ENCODE assay signal across 8 cellular contexts in genomic region chr12:120709976-120710804, GRCh38. TPM values are rescaled to one million over a fixed set of nuclear protein-coding genes. Genes with fewer than 3 reads are reported as not detected.
DNase-seq lines count a peak whose midpoint lies in the region; ATAC-seq and TF ChIP-seq lines count a peak whose summit lies in the region.

Gene UNC119B (plus strand): TSS chr12:120710458. CDS start chr12:120710475, 17 bp downstream.

- peak within 1 kb of the TSS; percentile 64 for H3K27ac Mint-ChIP-seq in WTC11

- H3K4me1 ChIP-seq in HEK293 (ENCODE audit: control insufficient read depth, insufficient read depth, low read length) (peaks cover 3% of the 10 kb centered on the region; the same call in 1 of the 2 replicates), mammary epithelial cell (ENCODE audit: insufficient read depth, low read length) (peaks cover 15% of the 10 kb centered on the region), spleen (peaks cover 15 to 54% (median 39%) of the 10 kb centered on the region in 6 donors)

- intact Hi-C loops in mammary epithelial cell (cut with micrococcal nuclease): loop anchor here (2.0 to 5.0 kb wide), 2 partner anchors 261 to 297 kb away; no protein-coding TSS in a partner anchor
- intact Hi-C loops in spleen (cut with DNase I; ENCODE audit: low total_unique reads): loop anchor here (5.0 kb wide), 1 partner anchor 128 kb away; the partner anchor contains the start of gene POP5

- peak; percentile 89 for ATAC-seq in WTC11
- ATAC-seq in GM21786 (IDR thresholded peaks at IDR 0.05; ENCODE audit: unreplicated experiment): no peak

- TF ChIP-seq POLR2A in spleen (IDR thresholded peaks at IDR 0.05): no peak

- WGBS in mammary epithelial cell (ENCODE audit: low coverage, missing lambda C conversion rate): 2% methylated on average over 9 of the region's 76 CpGs
- 0 to 2% (median 1%) methylated on average over 10 to 72 of the region's 76 CpGs for WGBS in spleen, 5 donors

- peaks cover 35% of the 10 kb centered on the region for H3K79me2 ChIP-seq in mammary epithelial cell (ENCODE audit: insufficient read depth, low read length)

- peak within 1 kb of the TSS; percentile 92 for H2AFZ ChIP-seq in mammary epithelial cell (ENCODE audit: low read depth, low read length)

- POLR2A ChIA-PET in HEK293 (lab: Yijun Ruan, JAX): interaction anchor here (1.1 to 2.2 kb wide), 5 partner anchors 12 to 129 kb away, joined by 3 to 9 read pairs (median 4); partner anchors contain the start of gene POP5
- POLR2A ChIA-PET in WTC11 (lab: Charles Lee): interaction anchor here (0.7 to 1.5 kb wide), 3 partner anchors 21 to 28 kb away, joined by 3 to 4 read pairs (median 4); no protein-coding TSS in a partner anchor

- H3K9ac ChIP-seq in mammary epithelial cell (ENCODE audit: insufficient read depth, low read length): peak within 1 kb of the TSS; percentile 88

- dilution Hi-C loops in mammary epithelial cell (cut with HindIII; ENCODE audit: low sequenced_read_pairs): loop anchor here (5.0 kb wide), 2 partner anchors 92 to 128 kb away; partner anchors contain the start of gene POP5

- peaks cover 19% of the 10 kb centered on the region for H3K36me3 Mint-ChIP-seq in WTC11

- H4K20me1 ChIP-seq in mammary epithelial cell (ENCODE audit: insufficient read depth, low read length): no peaks in the 10 kb centered on the region

- H3K4me3 ChIP-seq in HEK293 (ENCODE audit: low read depth, low read length): peak within 1 kb of the TSS; percentile 77
- peak within 1 kb of the TSS; percentile 81 to 97 (median 93) for H3K4me3 ChIP-seq in mammary epithelial cell (replicated peaks in 1 of 3; ENCODE audit: insufficient read depth in 1 of 3, low read depth in 2 of 3, low read length in 3 of 3)
- H3K4me3 ChIP-seq in spleen: peak within 1 kb of the TSS; percentile 85 to 99 (median 95)

- no TSS peak for BruUV-seq in mammary epithelial cell (replicated peaks; lab: Mats Ljungman, UMichigan)

- TF ChIP-seq CTCF in HEK293 (tag by site-specific recombination; IDR thresholded peaks at IDR 0.05) (no peak), WTC11 (IDR thresholded peaks at IDR 0.05) (no peak), mammary epithelial cell (conservative IDR thresholded peaks at IDR 0.05 in 1 of 2, IDR thresholded peaks at IDR 0.05 in 1 of 2; ENCODE audit: extremely low read depth in 1 of 2, insufficient read depth in 1 of 2, low read depth in 1 of 2, low read length in 2 of 2) (no peak), spleen (IDR thresholded peaks at IDR 0.05 in 8 of 11, conservative IDR thresholded peaks at IDR 0.05 in 3 of 11) (peak in 1 of 11 experiments; percentile 20)

- H3K27ac ChIP-seq in HEK293 (ENCODE audit: extremely low read depth, low read depth, low read length): peak within 1 kb of the TSS; percentile 91
- H3K27ac ChIP-seq in mammary epithelial cell (ENCODE audit: insufficient read depth, low read depth, low read length): peak within 1 kb of the TSS; percentile 84
- H3K27ac ChIP-seq in spleen: peak within 1 kb of the TSS; percentile 68 to 92 (median 86)

- in situ Hi-C loops in mammary epithelial cell (cut with MboI; ENCODE audit: low sequenced_read_pairs in 2 of 2): loop anchor here (5.0 to 10.0 kb wide), 4 partner anchors 63 to 385 kb away; partner anchors contain the start of genes POP5 (in 2 of the 2) and PLA2G1B (in 1 of the 2)

- DNase-seq in GM03348 (ENCODE audit: low spot score) (peak; percentile 95), NCI-H128 (lab: John Stamatoyannopoulos, UW; ENCODE audit: unreplicated experiment) (peak; percentile 19), WTC11 (ENCODE audit: low spot score) (peak; percentile 72), mammary epithelial cell (peak; percentile 50), inferior parietal cortex (ENCODE audit: extremely low spot score) (peak; percentile 47), spleen (peak; percentile 94)

- peak within 1 kb of the TSS; percentile 99 for H3K4me2 ChIP-seq in mammary epithelial cell (ENCODE audit: insufficient read depth, low read depth, low read length)

- no peaks in the 10 kb centered on the region for H3K9me3 Mint-ChIP-seq in WTC11

- H3K36me3 ChIP-seq in HEK293 (ENCODE audit: control insufficient read depth in 2 of 2, insufficient read depth in 1 of 2, low read length in 2 of 2) (peaks cover 9 to 31% of the 10 kb centered on the region in 2 experiments; a peak in 2 of 3 replicates), mammary epithelial cell (ENCODE audit: insufficient read depth, low read length) (peaks cover 11% of the 10 kb centered on the region), spleen (peaks cover 0 to 26% (median 15%) of the 10 kb centered on the region in 6 donors)

- peak within 1 kb of the TSS; percentile 79 for H3K4me3 Mint-ChIP-seq in WTC11

- H3K9me3 ChIP-seq in HEK293 (ENCODE audit: control insufficient read depth, insufficient read depth, low read depth, low read length): no peaks in the 10 kb centered on the region
- no peaks in the 10 kb centered on the region for H3K9me3 ChIP-seq in mammary epithelial cell (replicated peaks; ENCODE audit: insufficient read depth, low read length)
- no peaks in the 10 kb centered on the region for H3K9me3 ChIP-seq in spleen

- CTCF ChIA-PET in HEK293 (lab: Yijun Ruan, JAX): interaction anchor here (0.6 to 6.2 kb wide), 5 partner anchors 62 to 983 kb away, joined by 4 to 42 read pairs (median 5); partner anchors contain the start of gene POP5
- CTCF ChIA-PET in WTC11 (lab: Charles Lee): interaction anchor here (1.4 to 4.2 kb wide), 3 partner anchors 58 to 81 kb away, joined by 6 to 48 read pairs (median 8); no protein-coding TSS in a partner anchor
- CTCF ChIA-PET in mammary epithelial cell (lab: Charles Lee; ENCODE audit: low non-redundant PET): no interaction called here

- H3K27me3 Mint-ChIP-seq in WTC11 (ENCODE audit: low read depth): no peaks in the 10 kb centered on the region

- H3K4me1 Mint-ChIP-seq in WTC11: peaks cover 26% of the 10 kb centered on the region

- H3K27me3 ChIP-seq in mammary epithelial cell (ENCODE audit: insufficient read depth, low read length) (peaks cover 1% of the 10 kb centered on the region), spleen (replicated peaks in 1 of 7) (no peaks in the 10 kb centered on the region)

TF ChIP-seq in HEK293, 187 proteins besides CTCF, POLR2A, EP300 and RAD21 (continues in another document):
- TF ChIP-seq ZNF335 (tag by site-specific recombination; conservative IDR thresholded peaks at IDR 0.05) (peak; percentile 42), SP3 (tag by site-specific recombination; IDR thresholded peaks at IDR 0.05) (peak; percentile 79), ZNF26 (tag by site-specific recombination; IDR thresholded peaks at IDR 0.05) (no peak), SP2 (tag by site-specific recombination; IDR thresholded peaks at IDR 0.05) (peak; percentile 55), YY1 (tag by site-specific recombination; IDR thresholded peaks at IDR 0.05) (peak; percentile 54; the same call in 1 of the 2 replicates), ZNF660 (tag by site-specific recombination; IDR thresholded peaks at IDR 0.05) (0 out of 2 replicates have a peak, but pooled peaks have one; percentile 46), ZNF596 (tag by site-specific recombination; IDR thresholded peaks at IDR 0.05) (0 out of 2 replicates have a peak, but pooled peaks have one; percentile 6), KLF9 (tag by site-specific recombination; IDR thresholded peaks at IDR 0.05; ENCODE audit: low read depth) (peak; percentile 54), ZNF768 (tag by site-specific recombination; IDR thresholded peaks at IDR 0.05) (peak; percentile 21; the same call in 1 of the 2 replicates)

TF ChIP-seq in WTC11, 78 proteins besides CTCF, POLR2A, EP300 and RAD21 (continues in another document):
- TF ChIP-seq FOXP4 (CRISPR knock-in tag; IDR thresholded peaks at IDR 0.05): 0 out of 2 replicates have a peak, but pooled peaks have one; percentile 34
- TF ChIP-seq E2F1 (CRISPR knock-in tag; IDR thresholded peaks at IDR 0.05): no peak
- TF ChIP-seq MAX (CRISPR knock-in tag; IDR thresholded peaks at IDR 0.05): no peak; the same call in 1 of the 2 replicates
- 0 out of 2 replicates have a peak, but pooled peaks have one; percentile 17 for TF ChIP-seq FOXP1 (CRISPR knock-in tag; IDR thresholded peaks at IDR 0.05; ENCODE audit: borderline replicate concordance)
- 0 out of 2 replicates have a peak, but pooled peaks have one; percentile 56 for TF ChIP-seq JUN (CRISPR knock-in tag; IDR thresholded peaks at IDR 0.05)
- 0 out of 2 replicates have a peak, but pooled peaks have one; percentile 11 for TF ChIP-seq NR2C2 (CRISPR knock-in tag; IDR thresholded peaks at IDR 0.05)

RNA-seq across cellular contexts. Expression of gene UNC119B, which starts in this region (rescaled TPM):
- total RNA-seq in WTC11 (2021) (49.9 to 53.3 TPM (median 50.3 TPM) in 3 replicates), mammary epithelial cell (10 to 100 TPM; 28.0 to 33.3 TPM), spleen (10 to 100 TPM; 13.0 to 32.2 (median 29.8) TPM)
- polyA plus RNA-seq in mammary epithelial cell (25.3 TPM), spleen (10 to 100 TPM in 1 of 3 donors, 1 to 10 TPM in 2; 5.5 to 17.3 (median 8.1) TPM)
- polyA minus RNA-seq in mammary epithelial cell: 31.7 TPM

Comparison
In these comparisons a context has a peak if more than half of its experiments do, and no peak if none do; other contexts are left out.
1. DNase-seq: peak in every context shown above with its lines; median percentile 95 in GM03348; 94 in spleen; 72 in WTC11; 50 in mammary epithelial cell; 47 in inferior parietal cortex; 19 in NCI-H128.